ENCODE assay signal across 1 cellular context in genomic region chr14:100871234-100872186, GRCh38.
A peak's percentile ranks its signal among the peaks of the same experiment; 100 is the strongest.
TF ChIP-seq lines count a peak whose summit lies in the region.

No MANE protein-coding gene starts in this region.

TF ChIP-seq in K562, 482 proteins besides CTCF, POLR2A, EP300 and RAD21 (continued from another document):
- TF ChIP-seq THAP12 (CRISPR knock-in tag; IDR thresholded peaks at IDR 0.05): no peak
- TF ChIP-seq MBD2 (IDR thresholded peaks at IDR 0.05; ENCODE audit: borderline replicate concordance, low read depth): no peak
- no peak for TF ChIP-seq ZNF347 (CRISPR knock-in tag; IDR thresholded peaks at IDR 0.05; ENCODE audit: low read depth)
- no peak for TF ChIP-seq FUS (optimal IDR thresholded peaks at IDR 0.05; ENCODE audit: low read depth, low read length)
- no peak for TF ChIP-seq KDM4B (IDR thresholded peaks at IDR 0.05; ENCODE audit: borderline replicate concordance in 2 of 2, low read depth in 1 of 2)
- TF ChIP-seq MAZ (CRISPR knock-in tag; conservative IDR thresholded peaks at IDR 0.05 in 1 of 2, IDR thresholded peaks at IDR 0.05 in 1 of 2): peak; percentile 20 to 71; a peak in 1 of 4 replicates
- TF ChIP-seq TBP (optimal IDR thresholded peaks at IDR 0.05; ENCODE audit: low read depth, low read length): peak; percentile 24
- TF ChIP-seq MCM3 (IDR thresholded peaks at IDR 0.05): no peak
- no peak for TF ChIP-seq ZNF764 (CRISPR knock-in tag; IDR thresholded peaks at IDR 0.05; ENCODE audit: low read depth)
- no peak for TF ChIP-seq ZNF143 (CRISPR knock-in tag; IDR thresholded peaks at IDR 0.05)
- no peak for TF ChIP-seq U2AF2 (optimal IDR thresholded peaks at IDR 0.05; ENCODE audit: low read depth, low read length)
- TF ChIP-seq SAP30 (IDR thresholded peaks at IDR 0.05; ENCODE audit: borderline replicate concordance, insufficient read depth, low read depth, low read length, poor library complexity, severe bottlenecking): no peak
- TF ChIP-seq ZNF717 (CRISPR knock-in tag; IDR thresholded peaks at IDR 0.05): no peak
- peak; percentile 16; the same call in 1 of the 2 replicates for TF ChIP-seq CEBPG (CRISPR knock-in tag; IDR thresholded peaks at IDR 0.05)
- TF ChIP-seq CEBPG (tag; conservative IDR thresholded peaks at IDR 0.05 in 1 of 2, IDR thresholded peaks at IDR 0.05 in 1 of 2): no peak
- peak; percentile 69 for TF ChIP-seq VEZF1 (CRISPR knock-in tag; IDR thresholded peaks at IDR 0.05)
- TF ChIP-seq BHLHE40 (IDR thresholded peaks at IDR 0.05; ENCODE audit: low read length): 0 out of 2 replicates have a peak, but pooled peaks have one; percentile 46
- TF ChIP-seq HNRNPLL (IDR thresholded peaks at IDR 0.05; ENCODE audit: low read depth, low read length, poor library complexity, severe bottlenecking): no peak
- no peak for TF ChIP-seq PYGO2 (tag; IDR thresholded peaks at IDR 0.05)
- peak; percentile 72 for TF ChIP-seq EP400 (IDR thresholded peaks at IDR 0.05)
- no peak for TF ChIP-seq SMC3 (conservative IDR thresholded peaks at IDR 0.05; ENCODE audit: insufficient read depth, low read depth, low read length)
- TF ChIP-seq DLX4 (CRISPR knock-in tag; IDR thresholded peaks at IDR 0.05): no peak
- TF ChIP-seq ZNF639 (CRISPR knock-in tag; conservative IDR thresholded peaks at IDR 0.05 in 1 of 2, IDR thresholded peaks at IDR 0.05 in 1 of 2): no peak
- TF ChIP-seq SIN3B (IDR thresholded peaks at IDR 0.05; ENCODE audit: low read depth): no peak
- peak; percentile 61; the same call in 1 of the 2 replicates for TF ChIP-seq SMARCA4 (IDR thresholded peaks at IDR 0.05)
- no peak for TF ChIP-seq ZNF518B (CRISPR knock-in tag; IDR thresholded peaks at IDR 0.05)
- TF ChIP-seq HNRNPK (IDR thresholded peaks at IDR 0.05; ENCODE audit: low read depth, low read length, poor library complexity, severe bottlenecking): no peak
- no peak for TF ChIP-seq ZBTB8A (IDR thresholded peaks at IDR 0.05; ENCODE audit: partially characterized antibody)
- no peak for TF ChIP-seq BCL6 (CRISPR knock-in tag; IDR thresholded peaks at IDR 0.05)
- TF ChIP-seq CBFA2T3 (IDR thresholded peaks at IDR 0.05): peak; percentile 89
- TF ChIP-seq ZNF23 (CRISPR knock-in tag; IDR thresholded peaks at IDR 0.05): no peak
- no peak for TF ChIP-seq CCNT2 (IDR thresholded peaks at IDR 0.05; ENCODE audit: borderline replicate concordance, extremely low read depth, insufficient read length, low read depth, low read length)
- TF ChIP-seq RFX1 (IDR thresholded peaks at IDR 0.05): no peak
- TF ChIP-seq XRCC4 (IDR thresholded peaks at IDR 0.05; ENCODE audit: extremely low read depth, insufficient read depth, insufficient read length): no peak
- TF ChIP-seq GABPA (tag; conservative IDR thresholded peaks at IDR 0.05; ENCODE audit: low read depth): peak; percentile 72
- no peak for TF ChIP-seq NFYB (IDR thresholded peaks at IDR 0.05; ENCODE audit: extremely low read depth, insufficient read length)
- peak; percentile 67 for TF ChIP-seq ATF7 (IDR thresholded peaks at IDR 0.05)
- no peak for TF ChIP-seq ZBTB1 (CRISPR knock-in tag; IDR thresholded peaks at IDR 0.05; ENCODE audit: borderline replicate concordance, low read depth)
